Comparison of ENCODE assay signal across 8 cellular contexts in genomic region chr12:129959889-129960288, GRCh38. TPM values are rescaled to one million over a fixed set of nuclear protein-coding genes. Genes with fewer than 3 reads are reported as not detected.
"Had no signal": no experiment of that assay in that cellular context is flagged by ENCODE, and none has a peak within 500 bp of the region (broad histone marks: within the 10 kb centered on the region; RNA-seq: fewer than 3 reads in every experiment).

No MANE protein-coding gene starts in this region.

- FAIRE-seq: H1, H54 had no signal

- H3K9me3 Mint-ChIP-seq: H9 had no signal

- H3K4me3 Mint-ChIP-seq: GM23338, H9, IgD-negative memory B cell had no signal

- H2AFZ ChIP-seq: GM23338 had no signal

- H3K4me3 ChIP-seq: GM23338 had no signal

- DNase-seq: H9, HCEC 1CT, KG1 had no signal

- H3K27ac Mint-ChIP-seq: GM23338, H9, IgD-negative memory B cell had no signal

- H3K27me3 Mint-ChIP-seq: IgD-negative memory B cell had no signal

- H3K4me2 ChIP-seq: GM23338 had no signal

- ATAC-seq: GM23338 had no signal

- H3K36me3 Mint-ChIP-seq: IgD-negative memory B cell had no signal

- H3K4me1 Mint-ChIP-seq: GM23338, IgD-negative memory B cell had no signal

- H3K27ac ChIP-seq: HL-60 had no signal

RNA-seq across cellular contexts. Expression of gene TMEM132D, which starts 56.1 kb away (rescaled TPM):
- polyA plus RNA-seq: IgD-negative memory B cell had no signal
